Comparison of ENCODE assay signal across 8 cellular contexts in genomic region chr19:17424743-17425365, GRCh38. TPM values are rescaled to one million over a fixed set of nuclear protein-coding genes. Genes with fewer than 3 reads are reported as not detected.
DNase-seq lines count a peak whose midpoint lies in the region; ATAC-seq and TF ChIP-seq lines count a peak whose summit lies in the region.

No MANE protein-coding gene starts in this region.

- H3K4me3 Mint-ChIP-seq in naive thymus-derived CD4-positive, alpha-beta T cell = peak overlapping the region in 1 of 10 donors; percentile 18

- H3K4me1 ChIP-seq in naive thymus-derived CD4-positive, alpha-beta T cell (ENCODE audit: control insufficient read depth in 2 of 2, insufficient read depth in 2 of 2, low read length in 2 of 2) = peaks cover 5 to 9% of the 10 kb centered on the region in 2 donors

- H3K4me1 Mint-ChIP-seq in naive thymus-derived CD4-positive, alpha-beta T cell = peaks cover 4 to 18% (median 11%) of the 10 kb centered on the region in 7 donors

- H3K9me3 Mint-ChIP-seq in naive thymus-derived CD4-positive, alpha-beta T cell = no peaks in the 10 kb centered on the region

- H3K27me3 Mint-ChIP-seq in naive thymus-derived CD4-positive, alpha-beta T cell = no peaks in the 10 kb centered on the region

- no peaks in the 10 kb centered on the region for H3K9me3 ChIP-seq in naive thymus-derived CD4-positive, alpha-beta T cell (ENCODE audit: control insufficient read depth in 2 of 3, low read length in 3 of 3)

- H3K27ac Mint-ChIP-seq in naive thymus-derived CD4-positive, alpha-beta T cell = no peak overlapping the region

- H3K4me3 ChIP-seq in naive thymus-derived CD4-positive, alpha-beta T cell (ENCODE audit: low read length) = no peak overlapping the region

- peak; percentile 63 for TF ChIP-seq CTCF in GM10266 (IDR thresholded peaks at IDR 0.05; ENCODE audit: control insufficient read depth, insufficient read depth, low read depth, missing control alignments)

- no peak overlapping the region for H3K27ac ChIP-seq in naive thymus-derived CD4-positive, alpha-beta T cell (ENCODE audit: low read depth, low read length)

- intact Hi-C loops in naive thymus-derived CD4-positive, alpha-beta T cell (cut with micrococcal nuclease) = no loop called here

- DNase-seq in 8988T (peak; percentile 78), GM10266 (ENCODE audit: extremely low spot score) (peak; percentile 65), ecto neural progenitor cell (ENCODE audit: low spot score) (peak; percentile 92), DMS79 (lab: John Stamatoyannopoulos, UW) (no peak), LoVo (ENCODE audit: low spot score) (no peak), superior temporal gyrus (ENCODE audit: extremely low spot score) (no peak)
- DNase-seq in naive thymus-derived CD4-positive, alpha-beta T cell = peak in 5 of 9 donors; percentile 22 to 41 (median 30)

- ATAC-seq in naive thymus-derived CD4-positive, alpha-beta T cell = peak; percentile 68

- CTCF ChIA-PET in naive thymus-derived CD4-positive, alpha-beta T cell (lab: Charles Lee) = no interaction called here

- peaks cover 0 to 12% (median 0%) of the 10 kb centered on the region in 3 experiments for H3K36me3 ChIP-seq in naive thymus-derived CD4-positive, alpha-beta T cell (ENCODE audit: control insufficient read depth in 2 of 3, insufficient read depth in 3 of 3, low read length in 3 of 3)

- POLR2A ChIA-PET in naive thymus-derived CD4-positive, alpha-beta T cell (lab: Charles Lee) = no interaction called here

- peaks cover 0 to 8% (median 0%) of the 10 kb centered on the region in 5 donors for H3K36me3 Mint-ChIP-seq in naive thymus-derived CD4-positive, alpha-beta T cell

- H3K27me3 ChIP-seq in naive thymus-derived CD4-positive, alpha-beta T cell (ENCODE audit: control insufficient read depth in 2 of 2, insufficient read depth in 2 of 2, low read length in 2 of 2) = no peaks in the 10 kb centered on the region

TF ChIP-seq in PFSK-1, 5 proteins besides CTCF, POLR2A, EP300 and RAD21:
- TF ChIP-seq REST (IDR thresholded peaks at IDR 0.05; ENCODE audit: insufficient read depth in 1 of 2, low read depth in 2 of 2, low read length in 2 of 2) = no peak
- 0 out of 2 replicates have a peak, but pooled peaks have one; percentile 16 for TF ChIP-seq POLR2AphosphoS5 (IDR thresholded peaks at IDR 0.05; ENCODE audit: low read depth, low read length)
- peak; percentile 70 for TF ChIP-seq FOXP2 (optimal IDR thresholded peaks at IDR 0.05; ENCODE audit: borderline replicate concordance, extremely low read depth, extremely low read length, insufficient read depth)

RNA-seq across cellular contexts. Expression of gene MVB12A, which starts 5.0 kb away (rescaled TPM):
- polyA plus RNA-seq in PFSK-1 (2012; ENCODE audit: insufficient read length, low read depth) = 141 TPM
- total RNA-seq in naive thymus-derived CD4-positive, alpha-beta T cell = 10 to 100 TPM; 19.5 to 45.1 (median 33.3) TPM
- 10 to 100 TPM; 26.8 to 31.3 TPM for polyA plus RNA-seq in naive thymus-derived CD4-positive, alpha-beta T cell

RNA-seq across cellular contexts. Expression of gene BST2, which starts 19.4 kb away (rescaled TPM):
- 14.7 TPM for polyA plus RNA-seq in PFSK-1 (2012; ENCODE audit: insufficient read length, low read depth)
- total RNA-seq in naive thymus-derived CD4-positive, alpha-beta T cell = 100 to 1,000 TPM in 1 of 5 experiments, 10 to 100 TPM in 4; 29.9 to 221 (median 57.1) TPM
- 100 to 1,000 TPM; 105 to 115 TPM for polyA plus RNA-seq in naive thymus-derived CD4-positive, alpha-beta T cell

RNA-seq across cellular contexts. Expression of gene TMEM221, which starts 23.6 kb away (rescaled TPM):
- polyA plus RNA-seq in PFSK-1 (2012; ENCODE audit: insufficient read length, low read depth) = 2.5 TPM
- total RNA-seq in naive thymus-derived CD4-positive, alpha-beta T cell = not detected
- polyA plus RNA-seq in naive thymus-derived CD4-positive, alpha-beta T cell = not detected

RNA-seq across cellular contexts. Expression of gene CCDC194, which starts 30.9 kb away (rescaled TPM):
- polyA plus RNA-seq in PFSK-1 (2012; ENCODE audit: insufficient read length, low read depth) = not detected
- 1 to 10 TPM in 4 of 5 experiments, under 1 TPM in 1; 0.47 to 4.8 (median 2.3) TPM for total RNA-seq in naive thymus-derived CD4-positive, alpha-beta T cell
- not detected for polyA plus RNA-seq in naive thymus-derived CD4-positive, alpha-beta T cell

RNA-seq across cellular contexts. Expression of gene NXNL1, which starts 35.9 kb away (rescaled TPM):
- not detected for polyA plus RNA-seq in PFSK-1 (2012; ENCODE audit: insufficient read length, low read depth)
- total RNA-seq in naive thymus-derived CD4-positive, alpha-beta T cell = not detected
- not detected for polyA plus RNA-seq in naive thymus-derived CD4-positive, alpha-beta T cell

Comparison
In these comparisons a context has a peak if more than half of its experiments do, and no peak if none do; other contexts are left out.
1. DNase-seq: peak in 8988T (single experiment), GM10266 (single experiment), ecto neural progenitor cell (single experiment) and naive thymus-derived CD4-positive, alpha-beta T cell (5 of 9); none in DMS79 (single experiment), LoVo (single experiment) and superior temporal gyrus (single experiment).